In genomic region chr14:55122441-55122986, GRCh38 we compare ENCODE assay signal across 9 cellular contexts. TPM values are rescaled to one million over a fixed set of nuclear protein-coding genes. Genes with fewer than 3 reads are reported as not detected.
DNase-seq lines count a peak whose midpoint lies in the region; ATAC-seq and TF ChIP-seq lines count a peak whose summit lies in the region.
"Had no signal": no experiment of that assay in that cellular context is flagged by ENCODE, and none has a peak within 500 bp of the region (broad histone marks: within the 10 kb centered on the region; RNA-seq: fewer than 3 reads in every experiment).

No MANE protein-coding gene starts in this region.

- peak overlapping the region; percentile 0 for H2AFZ ChIP-seq in neuronal stem cell (ENCODE audit: low read length)

- no peak overlapping the region for H3K23ac ChIP-seq in neuronal stem cell (ENCODE audit: low read depth, low read length, poor library complexity)

- peak overlapping the region; percentile 45 for H2BK5ac ChIP-seq in neuronal stem cell (ENCODE audit: low read length)

- H3K36me3 Mint-ChIP-seq in CD14-positive monocyte, result peaks cover 5 to 11% of the 10 kb centered on the region in 2 donors
- H3K36me3 Mint-ChIP-seq: activated naive CD4-positive, alpha-beta T cell treated with anti-CD3 and anti-CD28 coated beads, Interleukin-2, amount 50 U/mL, for 24 hours had no signal

- no peak overlapping the region for H3K9ac ChIP-seq in neuronal stem cell (ENCODE audit: low read depth, low read length, poor library complexity)

- peaks cover 0 to 6% (median 2%) of the 10 kb centered on the region in 3 donors for H3K27me3 Mint-ChIP-seq in CD14-positive monocyte (ENCODE audit: low read depth in 3 of 3)

- ATAC-seq in HG03045 (IDR thresholded peaks at IDR 0.05; ENCODE audit: unreplicated experiment), result no peak

- H2BK120ac ChIP-seq in neuronal stem cell (ENCODE audit: low read depth, low read length), result no peak overlapping the region

- no peak for TF ChIP-seq POLR2A in esophagus squamous epithelium (IDR thresholded peaks at IDR 0.05)

- H3K4ac ChIP-seq in neuronal stem cell (ENCODE audit: low read length), result no peak overlapping the region

- peaks cover 46 to 100% (median 80%) of the 10 kb centered on the region in 3 donors for H3K4me1 ChIP-seq in esophagus squamous epithelium
- peaks cover 15 to 24% of the 10 kb centered on the region in 2 donors for H3K4me1 ChIP-seq in neuronal stem cell (ENCODE audit: control insufficient read depth in 2 of 2, insufficient read depth in 1 of 2, low read depth in 1 of 2, low read length in 2 of 2)

- peak overlapping the region; percentile 11 for H3K18ac ChIP-seq in neuronal stem cell (ENCODE audit: low read length)

- H3K9me3 Mint-ChIP-seq in CD14-positive monocyte, result peaks cover 0 to 6% (median 1%) of the 10 kb centered on the region in 7 donors
- H3K9me3 Mint-ChIP-seq: activated naive CD4-positive, alpha-beta T cell treated with anti-CD3 and anti-CD28 coated beads, Interleukin-2, amount 50 U/mL, for 24 hours had no signal

- H4K91ac ChIP-seq in neuronal stem cell (ENCODE audit: low read depth, low read length, poor library complexity), result no peak overlapping the region

- H2BK15ac ChIP-seq in neuronal stem cell (ENCODE audit: low read length), result no peak overlapping the region

- no peak overlapping the region for H2BK12ac ChIP-seq in neuronal stem cell (ENCODE audit: low read length)

- H3K27ac ChIP-seq in esophagus squamous epithelium (peak overlapping the region; percentile 75 to 86 (median 78)), neuronal stem cell (replicated peaks; ENCODE audit: low read length) (no peak overlapping the region)

- WGBS in esophagus squamous epithelium, 2 donors, result 21 to 38% methylated on average over 6 to 8 of the region's 8 CpGs
- WGBS in neuronal stem cell (ENCODE audit: extremely low coverage in 2 of 2, insufficient read length in 2 of 2, insufficient replicate concordance in 1 of 2), 2 donors, result no CpG with 5 or more reads among the region's 8 CpGs

- DNase-seq in CD14-positive monocyte (ENCODE audit: low spot score) (no peak), NCI-H748 (lab: John Stamatoyannopoulos, UW; ENCODE audit: unreplicated experiment) (peak; percentile 65), esophagus squamous epithelium (lab: John Stamatoyannopoulos, UW) (no peak), neuronal stem cell (ENCODE audit: low spot score) (no peak), epidermal melanocyte (ENCODE audit: insufficient read length, low spot score) (no peak), activated gamma-delta T cell (lab: John Stamatoyannopoulos, UW) (no peak), occipital lobe (lab: John Stamatoyannopoulos, UW) (no peak)

- no peak overlapping the region for H3K4me3 Mint-ChIP-seq in CD14-positive monocyte
- H3K4me3 Mint-ChIP-seq: activated naive CD4-positive, alpha-beta T cell treated with anti-CD3 and anti-CD28 coated beads, Interleukin-2, amount 50 U/mL, for 24 hours had no signal

- no peaks in the 10 kb centered on the region for H3K27me3 ChIP-seq in esophagus squamous epithelium
- no peaks in the 10 kb centered on the region for H3K27me3 ChIP-seq in neuronal stem cell (ENCODE audit: control insufficient read depth in 3 of 3, insufficient read depth in 3 of 3, low read depth in 1 of 3, low read length in 3 of 3)

- H3K4me3 ChIP-seq in esophagus squamous epithelium (no peak overlapping the region), neuronal stem cell (ENCODE audit: low read length in 2 of 2) (no peak overlapping the region)

- H2AK5ac ChIP-seq in neuronal stem cell (ENCODE audit: low read depth, low read length), result no peak overlapping the region

- intact Hi-C loops in CD14-positive monocyte (cut with micrococcal nuclease) (no loop called here), esophagus squamous epithelium (cut with DNase I) (no loop called here)

- peaks cover 98% of the 10 kb centered on the region for H3K4me1 Mint-ChIP-seq in CD14-positive monocyte

- H4K8ac ChIP-seq in neuronal stem cell (ENCODE audit: low read depth, low read length), result no peak overlapping the region

- H3K14ac ChIP-seq in neuronal stem cell (ENCODE audit: low read length), result no peak overlapping the region

- no peak overlapping the region for H3K4me2 ChIP-seq in neuronal stem cell (ENCODE audit: insufficient read depth, low read length, poor library complexity, severe bottlenecking)

- peak overlapping the region in 5 of 7 donors; percentile 11 to 93 (median 32) for H3K27ac Mint-ChIP-seq in CD14-positive monocyte
- H3K27ac Mint-ChIP-seq: activated naive CD4-positive, alpha-beta T cell treated with anti-CD3 and anti-CD28 coated beads, Interleukin-2, amount 50 U/mL, for 24 hours had no signal

- H3K36me3 ChIP-seq in esophagus squamous epithelium, result no peaks in the 10 kb centered on the region
- H3K36me3 ChIP-seq in neuronal stem cell (replicated peaks in 1 of 2; ENCODE audit: control insufficient read depth in 2 of 2, insufficient read depth in 2 of 2, low read length in 2 of 2), result no peaks in the 10 kb centered on the region

- TF ChIP-seq CTCF in CD14-positive monocyte (IDR thresholded peaks at IDR 0.05), result no peak
- TF ChIP-seq CTCF in esophagus squamous epithelium (IDR thresholded peaks at IDR 0.05), result no peak

- H3K9me3 ChIP-seq in esophagus squamous epithelium (no peaks in the 10 kb centered on the region), neuronal stem cell (replicated peaks in 1 of 2; ENCODE audit: control insufficient read depth in 2 of 2, insufficient read depth in 1 of 2, low read depth in 1 of 2, low read length in 2 of 2) (no peaks in the 10 kb centered on the region)

- H3K79me1 ChIP-seq in neuronal stem cell (ENCODE audit: low read depth, low read length), result no peaks in the 10 kb centered on the region

RNA-seq across cellular contexts. Expression of gene LGALS3, which starts 6.5 kb away (rescaled TPM):
- 100 to 1,000 TPM; 788 to 878 TPM for polyA plus RNA-seq in CD14-positive monocyte
- total RNA-seq in esophagus squamous epithelium (100 to 1,000 TPM; 234 to 565 (median 415) TPM), occipital lobe (15.4 TPM)
- 2.4 TPM for polyA plus RNA-seq in neuronal stem cell (2013, experiment 1 of 2)
- polyA plus RNA-seq in neuronal stem cell (2013, experiment 2 of 2), result 3.1 TPM

Comparison
In these comparisons a context has a peak if more than half of its experiments do, and no peak if none do; other contexts are left out.
1. RNA of gene LGALS3, which starts 6.5 kb away (total RNA-seq): 234 to 565 TPM in esophagus squamous epithelium; 15.4 TPM in occipital lobe (single experiment); every median in the first group is over 10 times any median in the second.